Comparison of ENCODE assay signal across 18 cellular contexts in the genomic region with DNA sequence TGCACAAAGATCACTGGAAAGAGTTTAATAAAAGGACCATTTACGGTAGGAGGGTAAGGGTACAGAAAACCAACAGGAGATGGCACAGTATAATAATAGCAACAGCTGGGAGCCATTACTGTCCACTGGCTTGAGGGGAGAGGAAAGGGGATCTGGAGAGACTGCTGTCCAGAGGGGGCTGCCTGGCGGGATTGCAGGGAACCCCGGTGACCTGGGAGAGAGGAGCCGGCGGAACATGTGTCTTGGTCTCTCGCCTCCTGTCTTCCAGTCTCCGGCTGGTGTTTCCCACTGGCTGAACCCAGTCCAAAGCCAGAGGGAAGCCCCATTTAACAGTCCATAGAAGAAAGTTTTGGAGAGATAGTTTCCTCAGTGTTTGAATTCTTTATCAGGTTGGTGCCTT. TPM values are rescaled to one million over a fixed set of nuclear protein-coding genes. Genes with fewer than 3 reads are reported as not detected.
DNase-seq lines count a peak whose midpoint lies in the region; ATAC-seq and TF ChIP-seq lines count a peak whose summit lies in the region.
"Had no signal": no experiment of that assay in that cellular context is flagged by ENCODE, and none has a peak within 500 bp of the region (broad histone marks: within the 10 kb centered on the region; RNA-seq: fewer than 3 reads in every experiment).

No MANE protein-coding gene starts in this region.

- H3K27me3 Mint-ChIP-seq in H9 (ENCODE audit: low read depth) = peaks cover 2% of the 10 kb centered on the region; the same call in 1 of the 2 replicates

- peaks cover 2% of the 10 kb centered on the region for H3K4me1 ChIP-seq in right cardiac atrium (ENCODE audit: control insufficient read depth, insufficient read depth, low read length)
- H3K4me1 ChIP-seq in H9 (ENCODE audit: insufficient read depth, low read length) = no peaks in the 10 kb centered on the region
- peaks cover 2% of the 10 kb centered on the region for H3K4me1 ChIP-seq in mesendoderm (ENCODE audit: control insufficient read depth, low read depth, low read length)
- no peaks in the 10 kb centered on the region for H3K4me1 ChIP-seq in upper lobe of right lung

- H4K8ac ChIP-seq in H9 (replicated peaks; ENCODE audit: insufficient read length, low read depth, low read length) = no peak overlapping the region
- H4K8ac ChIP-seq in mesendoderm (ENCODE audit: low read depth, low read length) = no peak overlapping the region

- H2BK15ac ChIP-seq in H9 (ENCODE audit: low read depth, low read length) (no peak overlapping the region), mesendoderm (replicated peaks; ENCODE audit: low read depth) (no peak overlapping the region)

- H3K23ac ChIP-seq in H9 (ENCODE audit: insufficient read length, low read depth, low read length) (no peak overlapping the region), mesendoderm (ENCODE audit: low read length) (no peak overlapping the region)

- H3K9me3 Mint-ChIP-seq in H9 = no peaks in the 10 kb centered on the region
- H3K9me3 Mint-ChIP-seq: CD4-positive, alpha-beta T cell; CD8-positive, alpha-beta T cell had no signal

- peak; percentile 9 for DNase-seq in left cardiac atrium
- no peak for DNase-seq in right cardiac atrium
- peak; percentile 16 for DNase-seq in H9
- DNase-seq in mesendoderm = no peak
- DNase-seq in upper lobe of right lung = no peak
- DNase-seq: AML-193; Caco-2; Calu3; CD4-positive, alpha-beta T cell; CD8-positive, alpha-beta T cell; DMS79 treated with DMSO at 0.1 percent for 48 hours; GF-D8 had no signal

- no peak overlapping the region for H2BK5ac ChIP-seq in H9 (ENCODE audit: insufficient read length, low read length)
- H2BK5ac ChIP-seq in mesendoderm (ENCODE audit: low read length) = no peak overlapping the region

- WGBS in right cardiac atrium = 72% methylated on average over 7 of the region's 7 CpGs
- no CpG with 5 or more reads among the region's 7 CpGs for WGBS in H9 (ENCODE audit: extremely low coverage, insufficient read length, low lambda C conversion rate)
- no CpG with 5 or more reads among the region's 7 CpGs for WGBS in mesendoderm (ENCODE audit: extremely low coverage, insufficient coverage, low lambda C conversion rate)

- no peak overlapping the region for H3K9ac ChIP-seq in H9 (ENCODE audit: extremely low read depth, insufficient read length, low read length)
- H3K9ac ChIP-seq in mesendoderm (ENCODE audit: low read length) = no peak overlapping the region
- H3K9ac ChIP-seq: BLaER1 treated with 17β-estradiol and CSF1 and Interleukin-3, amounts not matched to agents 10 nM and 100 nM had no signal

- ATAC-seq in left cardiac atrium (no peak), right cardiac atrium (no peak), upper lobe of right lung (no peak), GM21367 (IDR thresholded peaks at IDR 0.05; ENCODE audit: unreplicated experiment) (no peak)
- ATAC-seq: A549; CD8-positive, alpha-beta T cell had no signal

- H3K27me3 ChIP-seq in right cardiac atrium (ENCODE audit: control insufficient read depth, insufficient read depth) (no peaks in the 10 kb centered on the region), H9 (ENCODE audit: insufficient read depth, low read length) (no peaks in the 10 kb centered on the region), mesendoderm (ENCODE audit: insufficient read depth, low read length, poor library complexity) (no peaks in the 10 kb centered on the region), upper lobe of right lung (no peaks in the 10 kb centered on the region)
- H3K27me3 ChIP-seq: BLaER1 treated with 17β-estradiol and CSF1 and Interleukin-3, amounts not matched to agents 10 nM and 100 nM had no signal

- no peak overlapping the region for H2BK12ac ChIP-seq in H9 (ENCODE audit: insufficient read length, low read depth, low read length)

- H3K9me3 ChIP-seq in right cardiac atrium (ENCODE audit: control insufficient read depth, low read length) (no peaks in the 10 kb centered on the region), H9 (ENCODE audit: control insufficient read depth, low read depth, low read length) (no peaks in the 10 kb centered on the region), upper lobe of right lung (no peaks in the 10 kb centered on the region)
- H3K9me3 ChIP-seq: A549; BLaER1 treated with 17β-estradiol and CSF1 and Interleukin-3, amounts not matched to agents 10 nM and 100 nM; Caco-2 had no signal

- no peaks in the 10 kb centered on the region for H3K79me1 ChIP-seq in H9 (ENCODE audit: insufficient read depth, low read depth, low read length, poor library complexity, severe bottlenecking)
- H3K79me1 ChIP-seq in mesendoderm (ENCODE audit: low read length) = no peaks in the 10 kb centered on the region

- H3K4me1 Mint-ChIP-seq in H9 = peaks cover 25 to 31% of the 10 kb centered on the region in 2 experiments
- H3K4me1 Mint-ChIP-seq: B cell had no signal

- no peak overlapping the region for H4K91ac ChIP-seq in H9 (ENCODE audit: insufficient read length, low read depth, low read length)

- H4K20me1 ChIP-seq in H9 (ENCODE audit: control insufficient read depth, insufficient read depth, insufficient read length) = no peaks in the 10 kb centered on the region
- H4K20me1 ChIP-seq: BLaER1 treated with 17β-estradiol and CSF1 and Interleukin-3, amounts not matched to agents 10 nM and 100 nM had no signal

- H3K4me2 ChIP-seq in H9 (ENCODE audit: insufficient read depth, insufficient read length, low read length) (no peak overlapping the region), mesendoderm (ENCODE audit: low read length) (no peak overlapping the region)
- H3K4me2 ChIP-seq: A549; BLaER1 treated with 17β-estradiol and CSF1 and Interleukin-3, amounts not matched to agents 10 nM and 100 nM had no signal

- H2AK5ac ChIP-seq in H9 (ENCODE audit: insufficient read length, low read length) (no peak overlapping the region), mesendoderm (ENCODE audit: low read length) (no peak overlapping the region)

- H4K5ac ChIP-seq in H9 (ENCODE audit: insufficient read length, low read depth, low read length) = no peak overlapping the region
- no peak overlapping the region for H4K5ac ChIP-seq in mesendoderm (ENCODE audit: low read length)

- intact Hi-C loops in left cardiac atrium (cut with DNase I) = no loop called here
- intact Hi-C loops in right cardiac atrium (cut with DNase I) = no loop called here
- intact Hi-C loops in upper lobe of right lung (cut with DNase I) = no loop called here

- H3K14ac ChIP-seq in H9 (ENCODE audit: insufficient read depth, low read length) = no peak overlapping the region

- H3K27ac Mint-ChIP-seq in H9 = no peak overlapping the region; a peak in 1 of 7 replicates
- H3K27ac Mint-ChIP-seq: B cell; CD4-positive, alpha-beta T cell; CD8-positive, alpha-beta T cell had no signal

- no peak overlapping the region for H3K4ac ChIP-seq in H9 (ENCODE audit: low read depth, low read length)
- peak overlapping the region; percentile 60 for H3K4ac ChIP-seq in mesendoderm (ENCODE audit: low read depth, low read length)

- H3K79me2 ChIP-seq in H9 (ENCODE audit: insufficient read depth, low read length) (no peaks in the 10 kb centered on the region), mesendoderm (ENCODE audit: control insufficient read depth, insufficient read depth, low read length) (no peaks in the 10 kb centered on the region)

- H2BK120ac ChIP-seq in H9 (ENCODE audit: low read depth, low read length, poor library complexity, severe bottlenecking) = no peak overlapping the region
- H2BK120ac ChIP-seq in mesendoderm (ENCODE audit: low read depth, low read length) = no peak overlapping the region

- H3K4me3 ChIP-seq in right cardiac atrium (ENCODE audit: low read length) (no peak overlapping the region), mesendoderm (ENCODE audit: low read length) (no peak overlapping the region), upper lobe of right lung (no peak overlapping the region)
- H3K4me3 ChIP-seq: A549; BLaER1 treated with 17β-estradiol and CSF1 and Interleukin-3, amounts not matched to agents 10 nM and 100 nM had no signal

- TF ChIP-seq CTCF in H9 (conservative IDR thresholded peaks at IDR 0.05) (no peak), upper lobe of right lung (IDR thresholded peaks at IDR 0.05) (no peak)

- no peak overlapping the region for H2BK20ac ChIP-seq in H9 (ENCODE audit: low read depth, low read length, poor library complexity, severe bottlenecking)

- H3K36me3 Mint-ChIP-seq in H9 (ENCODE audit: insufficient read depth in 1 of 3, low read depth in 3 of 3) = no peaks in the 10 kb centered on the region; a peak in 1 of 7 replicates
- H3K36me3 Mint-ChIP-seq: CD8-positive, alpha-beta T cell had no signal

- no peaks in the 10 kb centered on the region for H3K36me3 ChIP-seq in mesendoderm (ENCODE audit: control insufficient read depth, insufficient read depth, low read length)
- H3K36me3 ChIP-seq in upper lobe of right lung = no peaks in the 10 kb centered on the region
- H3K36me3 ChIP-seq: BLaER1 treated with 17β-estradiol and CSF1 and Interleukin-3, amounts not matched to agents 10 nM and 100 nM had no signal

- H3K27ac ChIP-seq in right cardiac atrium (ENCODE audit: low read length) (no peak overlapping the region), H9 (ENCODE audit: insufficient read length, low read depth, low read length) (no peak overlapping the region), mesendoderm (ENCODE audit: low read depth, low read length) (no peak overlapping the region), upper lobe of right lung (no peak overlapping the region)
- H3K27ac ChIP-seq: 22Rv1; A549; BLaER1 treated with 17β-estradiol and CSF1 and Interleukin-3, amounts not matched to agents 10 nM and 100 nM; C4-2B had no signal

- no peaks in the 10 kb centered on the region for H3K23me2 ChIP-seq in H9 (ENCODE audit: insufficient read length, low read depth, low read length, poor library complexity, severe bottlenecking)

- no peak overlapping the region for H2AFZ ChIP-seq in H9 (ENCODE audit: low read length)

- H3K18ac ChIP-seq in H9 (ENCODE audit: insufficient read length, low read depth, low read length) = no peak overlapping the region
- peak overlapping the region; percentile 24 for H3K18ac ChIP-seq in mesendoderm (ENCODE audit: low read length)

- H3T11ph ChIP-seq in H9 (ENCODE audit: low read length) = no peak overlapping the region

- H3K4me3 Mint-ChIP-seq in H9 = no peak overlapping the region
- H3K4me3 Mint-ChIP-seq: B cell; CD4-positive, alpha-beta T cell; CD8-positive, alpha-beta T cell had no signal

- H3K56ac ChIP-seq in H9 (ENCODE audit: insufficient read length, low read depth, low read length) = no peak overlapping the region
- H3K56ac ChIP-seq in mesendoderm (ENCODE audit: low read length) = no peak overlapping the region

RNA-seq across cellular contexts. Expression of a gene that starts 57.5 kb away (rescaled TPM):
- 10 to 100 TPM; 45.0 to 90.7 TPM for total RNA-seq in left cardiac atrium
- 10 to 100 TPM; 60.7 to 81.1 (median 63.9) TPM for total RNA-seq in right cardiac atrium
- polyA plus RNA-seq in right cardiac atrium = 29.1 TPM
- 727 and 732 TPM in 2 replicates for total RNA-seq in H9 (2021)
- polyA plus RNA-seq in mesendoderm (2013, experiment 1 of 2) = 242 TPM
- polyA plus RNA-seq in mesendoderm (2013, experiment 2 of 2) = 262 TPM
- total RNA-seq in upper lobe of right lung = 99.9 TPM

Comparison
In these comparisons a context has a peak if more than half of its experiments do, and no peak if none do; other contexts are left out.
1. DNase-seq: peak in left cardiac atrium (single experiment) and H9 (single experiment); none in right cardiac atrium (0 of 3), mesendoderm (single experiment) and upper lobe of right lung (single experiment).